In genomic region chr1:63904826-63905225, GRCh38 we compare ENCODE assay signal across 19 cellular contexts.
DNase-seq lines count a peak whose midpoint lies in the region; ATAC-seq and TF ChIP-seq lines count a peak whose summit lies in the region.
"Had no signal": no experiment of that assay in that cellular context is flagged by ENCODE, and none has a peak within 500 bp of the region (broad histone marks: within the 10 kb centered on the region; RNA-seq: fewer than 3 reads in every experiment).

No MANE protein-coding gene starts in this region.

- CTCF ChIA-PET in IMR-90 (lab: Yijun Ruan, JAX) (no interaction called here), HEK293T (lab: Yijun Ruan, JAX) (interaction anchor here (1.0 kb wide), 1 partner anchor 16 kb away, joined by 3 read pairs; no protein-coding TSS in a partner anchor)

- H3K9ac ChIP-seq in IMR-90 (ENCODE audit: low read depth, low read length) (no peak overlapping the region), trophoblast cell (ENCODE audit: low read length) (no peak overlapping the region)
- H3K9ac ChIP-seq: BLaER1 treated with 17β-estradiol and CSF1 and Interleukin-3, amounts not matched to agents 10 nM and 100 nM had no signal

- H3K4me2 ChIP-seq in IMR-90 (ENCODE audit: low read depth, low read length) (no peak overlapping the region), trophoblast cell (ENCODE audit: low read length) (no peak overlapping the region)
- H3K4me2 ChIP-seq: PC-9 had no signal

- in situ Hi-C loops in IMR-90 (cut with MboI; ENCODE audit: low sequenced_read_pairs), result no loop called here

- H3K36me3 Mint-ChIP-seq in chondrocyte (ENCODE audit: low read depth), result no peaks in the 10 kb centered on the region
- H3K36me3 Mint-ChIP-seq in natural killer cell, result no peaks in the 10 kb centered on the region

- no peak overlapping the region for H2BK12ac ChIP-seq in trophoblast cell (ENCODE audit: low read length)

- H3K4me3 ChIP-seq in IMR-90 (ENCODE audit: insufficient read depth, low read depth, low read length), result no peak overlapping the region
- no peak overlapping the region for H3K4me3 ChIP-seq in trophoblast cell (ENCODE audit: low read depth, low read length)
- H3K4me3 ChIP-seq: BLaER1 treated with 17β-estradiol and CSF1 and Interleukin-3, amounts not matched to agents 10 nM and 100 nM; GM12878; PC-9 had no signal

- H4K20me1 ChIP-seq in IMR-90 (ENCODE audit: insufficient read depth, low read length), result no peaks in the 10 kb centered on the region
- H4K20me1 ChIP-seq: BLaER1 treated with 17β-estradiol and CSF1 and Interleukin-3, amounts not matched to agents 10 nM and 100 nM had no signal

- H3K79me1 ChIP-seq in IMR-90 (ENCODE audit: low read depth in 1 of 2, low read length in 2 of 2) (no peaks in the 10 kb centered on the region), trophoblast cell (ENCODE audit: low read length) (no peaks in the 10 kb centered on the region)

- H3K56ac ChIP-seq in IMR-90 (ENCODE audit: extremely low read depth, insufficient read depth, low read length), result no peak overlapping the region

- WGBS in IMR-90 (ENCODE audit: extremely low coverage in 2 of 2, insufficient read length in 1 of 2), 2 experiments, result no CpG with 5 or more reads among the region's 2 CpGs
- WGBS in trophoblast cell (ENCODE audit: extremely low coverage, insufficient coverage, insufficient read length), result no CpG with 5 or more reads among the region's 2 CpGs

- H2BK5ac ChIP-seq in IMR-90 (ENCODE audit: low read depth, low read length, poor library complexity, severe bottlenecking) (no peak overlapping the region), trophoblast cell (ENCODE audit: low read depth, low read length, poor library complexity) (no peak overlapping the region)

- H4K12ac ChIP-seq in trophoblast cell (ENCODE audit: low read depth, low read length), result no peak overlapping the region

- dilution Hi-C loops in IMR-90 (cut with HindIII; ENCODE audit: low sequenced_read_pairs, unreplicated experiment), result no loop called here

- no peak for TF ChIP-seq CTCF in IMR-90 (conservative IDR thresholded peaks at IDR 0.05; ENCODE audit: low read depth, low read length)
- peak; percentile 11 for TF ChIP-seq CTCF in chondrocyte (IDR thresholded peaks at IDR 0.05)
- no peak for TF ChIP-seq CTCF in natural killer cell (IDR thresholded peaks at IDR 0.05)

- TF ChIP-seq POLR2A in IMR-90 (IDR thresholded peaks at IDR 0.05; ENCODE audit: low read depth, low read length), result no peak

- BruUV-seq in IMR-90 (replicated peaks; lab: Mats Ljungman, UMichigan), result no TSS peak

- H3K27ac ChIP-seq in IMR-90 (ENCODE audit: insufficient read depth, low read length) (no peak overlapping the region), trophoblast cell (ENCODE audit: low read depth, low read length) (no peak overlapping the region)
- H3K27ac ChIP-seq: BLaER1 treated with 17β-estradiol and CSF1 and Interleukin-3, amounts not matched to agents 10 nM and 100 nM; PC-9 had no signal

- H3K18ac ChIP-seq in IMR-90 (ENCODE audit: low read depth, low read length) (no peak overlapping the region), trophoblast cell (ENCODE audit: low read length) (peak overlapping the region; percentile 29)

- H3K27me3 ChIP-seq in IMR-90 (ENCODE audit: control insufficient read depth, insufficient read depth, low read length) (no peaks in the 10 kb centered on the region), trophoblast cell (ENCODE audit: insufficient read depth, low read length) (no peaks in the 10 kb centered on the region)
- H3K27me3 ChIP-seq: BLaER1 treated with 17β-estradiol and CSF1 and Interleukin-3, amounts not matched to agents 10 nM and 100 nM had no signal

- no peak overlapping the region; the same call in 1 of the 2 replicates for H3K4ac ChIP-seq in IMR-90 (ENCODE audit: low read depth, low read length)
- H3K4ac ChIP-seq in trophoblast cell (ENCODE audit: low read depth, low read length), result no peak overlapping the region

- no peak overlapping the region for H3K14ac ChIP-seq in IMR-90 (replicated peaks; ENCODE audit: low read depth, low read length)
- no peak overlapping the region for H3K14ac ChIP-seq in trophoblast cell (ENCODE audit: low read length)

- intact Hi-C loops in IMR-90 (cut with micrococcal nuclease), result no loop called here
- intact Hi-C loops in natural killer cell (cut with micrococcal nuclease), result no loop called here

- no peaks in the 10 kb centered on the region for H3K9me3 Mint-ChIP-seq in chondrocyte (ENCODE audit: low read depth)
- H3K9me3 Mint-ChIP-seq in natural killer cell, result no peaks in the 10 kb centered on the region

- H2BK120ac ChIP-seq in IMR-90 (ENCODE audit: low read depth, low read length) (no peak overlapping the region), trophoblast cell (ENCODE audit: insufficient read depth, low read length, poor library complexity) (no peak overlapping the region)

- no peak for TF ChIP-seq RAD21 in IMR-90 (IDR thresholded peaks at IDR 0.05; ENCODE audit: low read length)

- H3K27ac Mint-ChIP-seq in chondrocyte (ENCODE audit: unreplicated experiment), result no peak overlapping the region
- no peak overlapping the region for H3K27ac Mint-ChIP-seq in natural killer cell

- H3K79me2 ChIP-seq in trophoblast cell (ENCODE audit: control insufficient read depth, insufficient read depth, low read length, poor library complexity), result no peaks in the 10 kb centered on the region

- H4K91ac ChIP-seq in IMR-90 (ENCODE audit: insufficient read depth, low read depth, low read length) (no peak overlapping the region), trophoblast cell (ENCODE audit: low read depth, low read length) (no peak overlapping the region)

- no peak overlapping the region for H2AK9ac ChIP-seq in IMR-90 (replicated peaks; ENCODE audit: low read depth, low read length, poor library complexity)

- no peak overlapping the region for H4K8ac ChIP-seq in IMR-90 (ENCODE audit: low read depth in 2 of 2, low read length in 2 of 2)
- no peak overlapping the region for H4K8ac ChIP-seq in trophoblast cell (ENCODE audit: low read depth, low read length)

- no peak overlapping the region for H2BK20ac ChIP-seq in IMR-90 (ENCODE audit: low read depth, low read length)

- H2BK15ac ChIP-seq in IMR-90 (ENCODE audit: low read depth, low read length), result 0 out of 3 replicates have a peak overlapping the region, but pooled peaks have one; percentile 17

- H3K9me3 ChIP-seq in IMR-90 (ENCODE audit: control insufficient read depth, insufficient read depth, low read length) (no peaks in the 10 kb centered on the region), trophoblast cell (ENCODE audit: insufficient read depth, low read depth, low read length) (no peaks in the 10 kb centered on the region)
- H3K9me3 ChIP-seq: BLaER1 treated with 17β-estradiol and CSF1 and Interleukin-3, amounts not matched to agents 10 nM and 100 nM had no signal

- no peaks in the 10 kb centered on the region for H3K36me3 ChIP-seq in IMR-90 (ENCODE audit: control insufficient read depth, insufficient read depth, low read length)
- no peaks in the 10 kb centered on the region for H3K36me3 ChIP-seq in trophoblast cell (ENCODE audit: control insufficient read depth in 1 of 2, insufficient read depth in 2 of 2, low read length in 2 of 2)
- H3K36me3 ChIP-seq: BLaER1 treated with 17β-estradiol and CSF1 and Interleukin-3, amounts not matched to agents 10 nM and 100 nM had no signal

- H3K27me3 Mint-ChIP-seq in chondrocyte (ENCODE audit: low read depth) (no peaks in the 10 kb centered on the region), natural killer cell (ENCODE audit: low read depth in 2 of 2) (peaks cover 1 to 7% of the 10 kb centered on the region in 2 donors)

- H2AK5ac ChIP-seq in IMR-90 (ENCODE audit: low read depth, low read length) (no peak overlapping the region), trophoblast cell (ENCODE audit: low read length) (no peak overlapping the region)

- peaks cover 83% of the 10 kb centered on the region for H3K4me1 Mint-ChIP-seq in chondrocyte (ENCODE audit: low read depth)
- no peaks in the 10 kb centered on the region for H3K4me1 Mint-ChIP-seq in natural killer cell

- no peak overlapping the region for H3K23ac ChIP-seq in IMR-90 (ENCODE audit: low read depth, low read length)
- no peak overlapping the region for H3K23ac ChIP-seq in trophoblast cell (ENCODE audit: low read length)

- no peak overlapping the region for H2AFZ ChIP-seq in IMR-90 (replicated peaks; ENCODE audit: low read length, poor library complexity)
- no peak overlapping the region for H2AFZ ChIP-seq in trophoblast cell (ENCODE audit: insufficient read depth, low read length, poor library complexity)
- H2AFZ ChIP-seq: PC-9 had no signal

- peaks cover 2% of the 10 kb centered on the region; the same call in 1 of the 2 replicates for H3K4me1 ChIP-seq in IMR-90 (ENCODE audit: control insufficient read depth, insufficient read depth, low read length)
- H3K4me1 ChIP-seq in trophoblast cell (ENCODE audit: control insufficient read depth in 1 of 2, insufficient read depth in 2 of 2, low read length in 2 of 2), result peaks cover 2 to 3% of the 10 kb centered on the region in 2 experiments

- peaks cover 7% of the 10 kb centered on the region; the same call in 1 of the 2 replicates for H3K9me1 ChIP-seq in IMR-90 (ENCODE audit: insufficient read depth, low read length)

- POLR2A ChIA-PET in IMR-90 (lab: Charles Lee; ENCODE audit: unreplicated experiment) (no interaction called here), HEK293T (lab: Yijun Ruan, JAX) (no interaction called here)

- ATAC-seq in IMR-90 (ENCODE audit: low read depth) (no peak), natural killer cell (no peak)
- ATAC-seq: GM12878, HepG2 had no signal

- H3K4me3 Mint-ChIP-seq in chondrocyte (ENCODE audit: unreplicated experiment) (no peak overlapping the region), natural killer cell (no peak overlapping the region)

- H4K5ac ChIP-seq in IMR-90 (ENCODE audit: low read depth, low read length), result no peak overlapping the region

- DNase-seq in NCI-H2107 treated with DMSO at 0.1 percent for 48 hours (lab: John Stamatoyannopoulos, UW; ENCODE audit: unreplicated experiment) (peak; percentile 17), NCI-H2107 (lab: John Stamatoyannopoulos, UW) (no peak), IMR-90 (no peak), chondrocyte (ENCODE audit: low spot score) (no peak), trophoblast cell (no peak), H4 (ENCODE audit: low spot score) (no peak), natural killer cell (no peak), HEK293T (ENCODE audit: extremely low spot score) (no peak)
- DNase-seq: 8988T; DMS53; MM.1S; NCI-H1105; NCI-H1694 treated with DMSO at 0.1 percent for 48 hours; NCI-H510A treated with DMSO at 0.1 percent for 48 hours; NK-92 treated with Interleukin-12 subunit alpha and Interleukin-12 subunit beta, amount 100 ng/mL, for 24 hours; PC-9 had no signal

TF ChIP-seq in IMR-90, 13 proteins besides CTCF, POLR2A, EP300 and RAD21 (continues in another document):
- TF ChIP-seq CHD1 (IDR thresholded peaks at IDR 0.05; ENCODE audit: low read depth, low read length) (no peak), MAFK (IDR thresholded peaks at IDR 0.05; ENCODE audit: low read depth, low read length) (no peak), RCOR1 (IDR thresholded peaks at IDR 0.05; ENCODE audit: insufficient replicate concordance, low read length) (no peak)

TF ChIP-seq in HEK293T, 16 proteins besides CTCF, POLR2A, EP300 and RAD21 (continues in another document):
- TF ChIP-seq NFRKB (IDR thresholded peaks at IDR 0.05) (no peak), FOXM1 (IDR thresholded peaks at IDR 0.05; ENCODE audit: borderline replicate concordance) (no peak), L3MBTL2 (conservative IDR thresholded peaks at IDR 0.05) (no peak), LEF1 (IDR thresholded peaks at IDR 0.05; ENCODE audit: borderline replicate concordance) (no peak), FOXA1 (IDR thresholded peaks at IDR 0.05) (no peak)
